Comparison of ENCODE assay signal across 12 cellular contexts in the genomic region with DNA sequence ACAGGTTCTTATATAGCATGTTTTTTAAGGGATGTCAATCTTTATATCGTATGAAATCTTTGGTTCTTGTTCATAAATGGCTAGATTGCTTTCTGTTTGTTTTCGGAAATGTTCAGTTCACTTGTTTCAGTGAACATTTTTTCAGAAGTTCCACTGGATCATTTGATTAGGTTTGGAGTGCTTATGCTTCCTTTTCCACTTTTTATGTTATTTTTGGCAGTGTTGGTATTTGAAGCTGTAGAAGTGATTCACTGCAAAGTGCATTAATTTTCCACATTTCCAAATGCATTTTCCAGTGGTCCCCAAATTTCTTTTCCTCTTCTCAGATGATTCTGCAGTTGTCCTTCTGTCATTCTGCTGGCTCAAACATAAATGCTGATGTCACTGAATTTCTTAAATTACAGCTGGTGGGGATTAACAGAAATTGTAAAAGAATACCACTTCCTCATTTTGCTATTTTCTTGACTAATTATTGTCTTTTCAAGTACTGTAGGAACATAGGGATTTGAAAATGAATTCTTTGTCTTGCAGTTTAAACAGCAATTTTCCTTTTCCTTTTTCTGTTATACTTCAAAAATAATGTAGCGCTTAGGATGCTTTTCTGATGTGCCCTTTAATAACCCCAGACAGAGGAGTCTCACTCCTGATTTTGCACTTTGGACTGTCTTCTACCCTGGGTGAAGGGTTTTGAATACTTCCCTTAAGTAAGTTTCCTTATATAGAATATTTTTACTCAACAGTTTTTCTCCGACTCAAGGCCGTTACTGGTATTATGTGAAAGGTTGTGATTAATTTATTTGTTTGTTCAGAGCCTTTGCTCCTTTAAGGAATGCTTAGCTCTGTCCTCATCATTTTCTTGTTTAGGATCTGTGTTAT. TPM values are rescaled to one million over a fixed set of nuclear protein-coding genes. Genes with fewer than 3 reads are reported as not detected.
DNase-seq lines count a peak whose midpoint lies in the region; ATAC-seq and TF ChIP-seq lines count a peak whose summit lies in the region.
"Had no signal": no experiment of that assay in that cellular context is flagged by ENCODE, and none has a peak within 500 bp of the region (broad histone marks: within the 10 kb centered on the region; RNA-seq: fewer than 3 reads in every experiment).

No MANE protein-coding gene starts in this region.

- H3K36me3 Mint-ChIP-seq in HFFc6 (ENCODE audit: low read depth) (peaks cover 12% of the 10 kb centered on the region), T-cell (no peaks in the 10 kb centered on the region)
- no peaks in the 10 kb centered on the region for H3K36me3 Mint-ChIP-seq in activated T-cell treated with anti-CD3 and anti-CD28 coated beads, Interleukin-2, amount 50 U/mL, for 72 hours (ENCODE audit: insufficient read depth in 2 of 2)

- CTCF ChIA-PET in PC-3 (lab: Charles Lee) (no interaction called here), T-cell (lab: Charles Lee) (no interaction called here)

- H3K27ac ChIP-seq in PC-3 (ENCODE audit: low read length) (peak overlapping the region; percentile 85), right atrium auricular region (peak overlapping the region; percentile 33 to 63)

- POLR2A ChIA-PET in PC-3 (lab: Charles Lee; ENCODE audit: unreplicated experiment), result interaction anchor here (0.6 kb wide), 1 partner anchor 28 kb away, joined by 6 read pairs; no protein-coding TSS in a partner anchor
- POLR2A ChIA-PET in T-cell (lab: Charles Lee), result no interaction called here

- H3K27ac Mint-ChIP-seq in HFFc6 (peak overlapping the region; percentile 73), T-cell (no peak overlapping the region)
- no peak overlapping the region for H3K27ac Mint-ChIP-seq in activated T-cell treated with anti-CD3 and anti-CD28 coated beads, Interleukin-2, amount 50 U/mL, for 72 hours
- H3K27ac Mint-ChIP-seq: activated B cell treated with CpG ODN at 0.5 μM for 24 hours had no signal

- no peaks in the 10 kb centered on the region; the same call in 1 of the 2 replicates for H3K27me3 Mint-ChIP-seq in HFFc6 (ENCODE audit: insufficient read depth)
- H3K27me3 Mint-ChIP-seq in T-cell, result peaks cover 0 to 1% of the 10 kb centered on the region in 2 donors
- H3K27me3 Mint-ChIP-seq in activated T-cell treated with anti-CD3 and anti-CD28 coated beads, Interleukin-2, amount 50 U/mL, for 72 hours (ENCODE audit: low read depth), result no peaks in the 10 kb centered on the region

- no peak overlapping the region for H3K9ac ChIP-seq in PC-3 (ENCODE audit: low read length)

- ATAC-seq in PC-3, result no peak
- no peak for ATAC-seq in T-cell (replicated peaks in 1 of 4)
- ATAC-seq in activated T-cell treated with anti-CD3 and anti-CD28 coated beads, Interleukin-2, amount 50 U/mL, for 72 hours (replicated peaks in 1 of 2), result no peak
- ATAC-seq: HCT116 had no signal

- no peaks in the 10 kb centered on the region for H4K20me1 ChIP-seq in PC-3 (ENCODE audit: low read length)

- TF ChIP-seq CTCF in HFFc6 (IDR thresholded peaks at IDR 0.05) (no peak), PC-3 (conservative IDR thresholded peaks at IDR 0.05; ENCODE audit: low read depth, low read length) (no peak), right atrium auricular region (IDR thresholded peaks at IDR 0.05) (no peak)

- no peak overlapping the region for H2AFZ ChIP-seq in PC-3 (ENCODE audit: low read length)

- H3K4me3 ChIP-seq in PC-3 (ENCODE audit: low read length) (peak overlapping the region; percentile 25), right atrium auricular region (no peak overlapping the region)

- intact Hi-C loops in PC-3 (cut with micrococcal nuclease) (loop anchor here (2.0 kb wide), 1 partner anchor 25 kb away; a partner anchor contains a TSS), head of caudate nucleus (cut with DNase I) (no loop called here)

- H3K4me3 Mint-ChIP-seq in HFFc6, result peak overlapping the region; percentile 75
- no peak overlapping the region for H3K4me3 Mint-ChIP-seq in T-cell
- no peak overlapping the region for H3K4me3 Mint-ChIP-seq in activated T-cell treated with anti-CD3 and anti-CD28 coated beads, Interleukin-2, amount 50 U/mL, for 72 hours
- H3K4me3 Mint-ChIP-seq: activated B cell treated with CpG ODN at 0.5 μM for 24 hours had no signal

- BruUV-seq in PC-3 (replicated peaks; lab: Mats Ljungman, UMichigan), result no TSS peak

- no peaks in the 10 kb centered on the region for H3K27me3 ChIP-seq in PC-3 (ENCODE audit: low read length)
- H3K27me3 ChIP-seq in right atrium auricular region, result no peaks in the 10 kb centered on the region

- H3K9me2 ChIP-seq in PC-3 (replicated peaks; ENCODE audit: low read length), result no peaks in the 10 kb centered on the region

- H3K9me3 Mint-ChIP-seq in HFFc6 (no peaks in the 10 kb centered on the region), T-cell (no peaks in the 10 kb centered on the region)
- H3K9me3 Mint-ChIP-seq in activated T-cell treated with anti-CD3 and anti-CD28 coated beads, Interleukin-2, amount 50 U/mL, for 72 hours, result no peaks in the 10 kb centered on the region
- H3K9me3 Mint-ChIP-seq: activated B cell treated with CpG ODN at 0.5 μM for 24 hours had no signal

- H3K36me3 ChIP-seq in PC-3 (ENCODE audit: low read depth, low read length), result no peaks in the 10 kb centered on the region
- no peaks in the 10 kb centered on the region for H3K36me3 ChIP-seq in right atrium auricular region

- peaks cover 62% of the 10 kb centered on the region for H3K4me1 ChIP-seq in PC-3 (ENCODE audit: insufficient read depth, low read length)
- peaks cover 0 to 83% of the 10 kb centered on the region in 2 donors for H3K4me1 ChIP-seq in right atrium auricular region

- peak overlapping the region; percentile 76 for H3K4me2 ChIP-seq in PC-3 (ENCODE audit: low read length)

- DNase-seq in HFFc6 (no peak), PC-3 (no peak), right atrium auricular region (ENCODE audit: low spot score) (no peak), superior temporal gyrus (ENCODE audit: extremely low spot score) (peak; percentile 40), head of caudate nucleus (no peak), T-cell (no peak), NCI-H748 treated with DMSO at 0.1 percent for 48 hours (lab: John Stamatoyannopoulos, UW) (no peak)
- DNase-seq in activated T-cell treated with anti-CD3 and anti-CD28 coated beads, Interleukin-2, amount 50 U/mL, for 72 hours, result no peak
- DNase-seq: activated B cell treated with CpG ODN at 0.5 μM for 24 hours; NCI-H1417 treated with DMSO at 0.1 percent for 48 hours; stimulated activated CD4-positive, alpha-beta T cell treated with anti-CD3 and anti-CD28 coated beads, Interleukin-4, amount 100 ng/mL, for 1 hour had no signal

- H3F3A ChIP-seq in PC-3 (ENCODE audit: low read length, unreplicated experiment), result no peaks in the 10 kb centered on the region

- H3K79me2 ChIP-seq in PC-3 (ENCODE audit: low read length), result peaks cover 31% of the 10 kb centered on the region

- H3K4me1 Mint-ChIP-seq in HFFc6 (ENCODE audit: low read depth), result peaks cover 91% of the 10 kb centered on the region
- no peaks in the 10 kb centered on the region for H3K4me1 Mint-ChIP-seq in T-cell
- H3K4me1 Mint-ChIP-seq in activated T-cell treated with anti-CD3 and anti-CD28 coated beads, Interleukin-2, amount 50 U/mL, for 72 hours (ENCODE audit: low read depth), result no peaks in the 10 kb centered on the region
- H3K4me1 Mint-ChIP-seq: activated B cell treated with CpG ODN at 0.5 μM for 24 hours had no signal

- H3K9me3 ChIP-seq in PC-3 (ENCODE audit: low read length) (no peaks in the 10 kb centered on the region), right atrium auricular region (no peaks in the 10 kb centered on the region)

RNA-seq across cellular contexts. Expression of a gene that starts 24.9 kb away (rescaled TPM):
- 10 to 100 TPM; 23.3 to 38.2 (median 25.7) TPM for total RNA-seq in HFFc6 (2021; fragmentation: NEBNext Ultra II Directional; extraction: Animal tissue kit (Norgen Biotek cat#: 25700))
- 2.8 and 7.6 TPM in 2 replicates for total RNA-seq in PC-3 (2014; rRNA removed)
- 10 to 100 TPM; 47.6 to 68.6 TPM for total RNA-seq in right atrium auricular region
- total RNA-seq in T-cell, result under 1 TPM in 4 of 5 donors, not detected in 1; 0.09 to 0.51 (median 0.24) TPM
- total RNA-seq in activated T-cell treated with anti-CD3 and anti-CD28 coated beads, Interleukin-2, amount 50 U/mL, for 72 hours, result under 1 TPM; 0.32 to 0.46 TPM
- total RNA-seq: activated B cell treated with CpG ODN at 0.5 μM for 24 hours had no signal
